14 cellular contexts compared by ENCODE assay signal in genomic region chr2:236378851-236379250, GRCh38.
DNase-seq lines count a peak whose midpoint lies in the region; ATAC-seq and TF ChIP-seq lines count a peak whose summit lies in the region.
"Had no signal": no experiment of that assay in that cellular context is flagged by ENCODE, and none has a peak within 500 bp of the region (broad histone marks: within the 10 kb centered on the region; RNA-seq: fewer than 3 reads in every experiment).

No MANE protein-coding gene starts in this region.

- peak overlapping the region; percentile 47 for H3K27ac Mint-ChIP-seq in neural crest cell (ENCODE audit: unreplicated experiment)
- H3K27ac Mint-ChIP-seq: CD8-positive, alpha-beta memory T cell; GM23338; IgD-negative memory B cell had no signal

- no peak overlapping the region for H3K4me3 Mint-ChIP-seq in neural crest cell
- H3K4me3 Mint-ChIP-seq: CD8-positive, alpha-beta memory T cell; GM23338; IgD-negative memory B cell had no signal

- ATAC-seq in HG03097 (IDR thresholded peaks at IDR 0.05; ENCODE audit: low FRiP score, unreplicated experiment): no peak
- ATAC-seq: GM12878, GM23338 had no signal

- no peaks in the 10 kb centered on the region for H3K9me3 Mint-ChIP-seq in neural crest cell

- H3K27me3 Mint-ChIP-seq in neural crest cell (ENCODE audit: low read depth): no peaks in the 10 kb centered on the region

- no peaks in the 10 kb centered on the region for H3K4me1 Mint-ChIP-seq in neural crest cell
- H3K4me1 Mint-ChIP-seq: GM23338, IgD-negative memory B cell had no signal

- peaks cover 5% of the 10 kb centered on the region for H3K36me3 Mint-ChIP-seq in neural crest cell (ENCODE audit: low read depth)
- H3K36me3 Mint-ChIP-seq: CD8-positive, alpha-beta memory T cell; IgD-negative memory B cell had no signal

- DNase-seq in NCI-H510A treated with DMSO at 0.1 percent for 48 hours (lab: John Stamatoyannopoulos, UW) (peak; percentile 25), NCI-H510A (lab: John Stamatoyannopoulos, UW) (no peak), ELF-1 (ENCODE audit: low read depth, low spot score) (peak; percentile 6), neural crest cell (ENCODE audit: low read depth, low spot score) (no peak), NCI-H2081 (lab: John Stamatoyannopoulos, UW) (no peak), NCI-H1436 (lab: John Stamatoyannopoulos, UW) (no peak)
- DNase-seq: BE2C; Caco-2; CD8-positive, alpha-beta memory T cell; H7 had no signal

- TF ChIP-seq CTCF in neural crest cell (conservative IDR thresholded peaks at IDR 0.05): no peak

Comparison
In these comparisons a context has a peak if more than half of its experiments do, and no peak if none do; other contexts are left out.
1. DNase-seq: peak in NCI-H510A treated with DMSO at 0.1 percent for 48 hours (single experiment) and ELF-1 (single experiment); none in NCI-H510A (single experiment), neural crest cell (single experiment), NCI-H2081 (0 of 2) and NCI-H1436 (single experiment).